Comparison of ENCODE assay signal across 19 cellular contexts in genomic region chr1:78472851-78473496, GRCh38. TPM values are rescaled to one million over a fixed set of nuclear protein-coding genes. Genes with fewer than 3 reads are reported as not detected.
DNase-seq lines count a peak whose midpoint lies in the region; ATAC-seq and TF ChIP-seq lines count a peak whose summit lies in the region.
"Had no signal": no experiment of that assay in that cellular context is flagged by ENCODE, and none has a peak within 500 bp of the region (broad histone marks: within the 10 kb centered on the region; RNA-seq: fewer than 3 reads in every experiment).

No MANE protein-coding gene starts in this region.

- H3K27ac ChIP-seq in ACC112 (ENCODE audit: low read depth, low read length) (peak overlapping the region; percentile 86), RWPE2 (ENCODE audit: poor library complexity, severe bottlenecking) (no peak overlapping the region), mesenchymal stem cell (ENCODE audit: low read length, poor library complexity, severe bottlenecking) (no peak overlapping the region), thyroid gland (no peak overlapping the region), transverse colon (no peak overlapping the region)
- H3K27ac ChIP-seq: A549 had no signal

- peak overlapping the region; percentile 32 for H3K9ac ChIP-seq in mesenchymal stem cell (ENCODE audit: low read length)

- 78% methylated on average over 2 of the region's 2 CpGs for WGBS in mesenchymal stem cell
- WGBS in thyroid gland, 2 donors, result 96 to 99% methylated on average over 2 of the region's 2 CpGs
- WGBS in transverse colon (ENCODE audit: low coverage in 1 of 2), 2 donors, result 67 to 70% methylated on average over 2 of the region's 2 CpGs

- intact Hi-C loops in thyroid gland (cut with DNase I), result no loop called here
- intact Hi-C loops in transverse colon (cut with DNase I; ENCODE audit: low total_unique reads), result no loop called here

- H3K14ac ChIP-seq in mesenchymal stem cell (ENCODE audit: low read length in 2 of 2), result no peak overlapping the region

- no peak overlapping the region for H3K23ac ChIP-seq in mesenchymal stem cell (ENCODE audit: low read length in 2 of 2)

- H2AFZ ChIP-seq in ACC112 (ENCODE audit: low read length, unreplicated experiment), result no peak overlapping the region
- no peak overlapping the region for H2AFZ ChIP-seq in mesenchymal stem cell (ENCODE audit: low read depth, low read length)

- H3K4me1 ChIP-seq in ACC112 (ENCODE audit: control insufficient read depth, insufficient read depth, low read length, unreplicated experiment) (peaks cover 34% of the 10 kb centered on the region), RWPE2 (ENCODE audit: insufficient read depth, poor library complexity, severe bottlenecking) (peaks cover 4% of the 10 kb centered on the region), mesenchymal stem cell (ENCODE audit: control insufficient read depth, insufficient read depth, low read depth, low read length) (no peaks in the 10 kb centered on the region), thyroid gland (no peaks in the 10 kb centered on the region), transverse colon (no peaks in the 10 kb centered on the region)
- H3K4me1 ChIP-seq: A549 had no signal

- no peaks in the 10 kb centered on the region for H3K27me3 ChIP-seq in ACC112 (ENCODE audit: insufficient read depth, low read length)
- H3K27me3 ChIP-seq in RWPE2 (ENCODE audit: insufficient read depth, poor library complexity, severe bottlenecking), result no peaks in the 10 kb centered on the region
- H3K27me3 ChIP-seq in mesenchymal stem cell (ENCODE audit: control insufficient read depth in 1 of 2, insufficient read depth in 1 of 2, low read length in 2 of 2), result no peaks in the 10 kb centered on the region
- H3K27me3 ChIP-seq in thyroid gland, result no peaks in the 10 kb centered on the region
- no peaks in the 10 kb centered on the region for H3K27me3 ChIP-seq in transverse colon

- no peak overlapping the region for H2BK12ac ChIP-seq in mesenchymal stem cell (ENCODE audit: low read length in 2 of 2)

- in situ Hi-C loops in transverse colon (cut with MboI; ENCODE audit: low pct_ligation_motif_present in 1 of 4, low pct_unique_long_range_greater_than_20kb in 1 of 4, low sequenced_read_pairs in 3 of 4), result no loop called here

- no peak overlapping the region for H3K18ac ChIP-seq in mesenchymal stem cell (ENCODE audit: low read depth in 1 of 2, low read length in 2 of 2)

- H3K4ac ChIP-seq in mesenchymal stem cell (ENCODE audit: low read depth in 1 of 2, low read length in 2 of 2), result no peak overlapping the region

- no peaks in the 10 kb centered on the region for H3K9me3 ChIP-seq in RWPE2 (ENCODE audit: severe bottlenecking)
- no peaks in the 10 kb centered on the region for H3K9me3 ChIP-seq in mesenchymal stem cell (ENCODE audit: control insufficient read depth, low read length)
- no peaks in the 10 kb centered on the region for H3K9me3 ChIP-seq in thyroid gland
- no peaks in the 10 kb centered on the region for H3K9me3 ChIP-seq in transverse colon
- H3K9me3 ChIP-seq: A549 had no signal

- no peak overlapping the region for H4K8ac ChIP-seq in mesenchymal stem cell (ENCODE audit: low read length)

- DNase-seq in LHCN-M2 (ENCODE audit: low read depth) (peak; percentile 42), RWPE2 (ENCODE audit: low spot score) (no peak), mesenchymal stem cell (no peak), thyroid gland (no peak), NCI-H2107 (lab: John Stamatoyannopoulos, UW) (no peak), transverse colon (no peak)
- DNase-seq: CD4-positive, alpha-beta T cell; COR-L47; DMS79; Kasumi-1; NCI-H1092 treated with DMSO at 0.1 percent for 48 hours; NCI-H1436 treated with DMSO at 0.1 percent for 48 hours; NCI-H2029; NCI-H226; NCI-H524 treated with DMSO at 0.1 percent for 48 hours; NCI-H82; SHP77 had no signal

- H2BK5ac ChIP-seq in mesenchymal stem cell (ENCODE audit: low read depth, low read length, poor library complexity, severe bottlenecking), result no peak overlapping the region

- no peaks in the 10 kb centered on the region for H3K79me1 ChIP-seq in mesenchymal stem cell (replicated peaks; ENCODE audit: low read length, poor library complexity, severe bottlenecking)

- H2BK120ac ChIP-seq in mesenchymal stem cell (ENCODE audit: low read depth, low read length), result no peak overlapping the region

- H3K36me3 ChIP-seq in ACC112 (ENCODE audit: insufficient read depth, low read length) (no peaks in the 10 kb centered on the region), RWPE2 (ENCODE audit: low read depth) (no peaks in the 10 kb centered on the region), mesenchymal stem cell (ENCODE audit: control insufficient read depth in 1 of 2, insufficient read depth in 2 of 2, low read depth in 1 of 2, low read length in 2 of 2) (no peaks in the 10 kb centered on the region), thyroid gland (no peaks in the 10 kb centered on the region), transverse colon (no peaks in the 10 kb centered on the region)

- no peak for TF ChIP-seq EP300 in transverse colon (IDR thresholded peaks at IDR 0.05; ENCODE audit: low read depth)

- no peak overlapping the region for H3K4me3 ChIP-seq in ACC112 (ENCODE audit: low read depth, low read length)
- H3K4me3 ChIP-seq in RWPE2 (ENCODE audit: severe bottlenecking), result no peak overlapping the region
- no peak overlapping the region for H3K4me3 ChIP-seq in mesenchymal stem cell (ENCODE audit: insufficient read depth in 1 of 2, low read depth in 1 of 2, low read length in 2 of 2)
- no peak overlapping the region for H3K4me3 ChIP-seq in thyroid gland (replicated peaks in 1 of 3)
- H3K4me3 ChIP-seq in transverse colon, result no peak overlapping the region
- H3K4me3 ChIP-seq: A549 had no signal

- no peak overlapping the region for H3K4me2 ChIP-seq in mesenchymal stem cell (ENCODE audit: low read length, poor library complexity, severe bottlenecking)
- H3K4me2 ChIP-seq: A549 had no signal

- TF ChIP-seq CTCF in RWPE2 (IDR thresholded peaks at IDR 0.05; ENCODE audit: poor library complexity, severe bottlenecking), result no peak
- no peak for TF ChIP-seq CTCF in thyroid gland (IDR thresholded peaks at IDR 0.05)
- no peak for TF ChIP-seq CTCF in transverse colon (IDR thresholded peaks at IDR 0.05)

- no peak overlapping the region for H4K91ac ChIP-seq in mesenchymal stem cell (ENCODE audit: low read length)

- ATAC-seq in RWPE2 (ENCODE audit: low read depth), result peak; percentile 58
- ATAC-seq: A549 had no signal

- no peak overlapping the region for H2AK5ac ChIP-seq in mesenchymal stem cell (ENCODE audit: low read length, severe bottlenecking)

- no peak overlapping the region for H2BK15ac ChIP-seq in mesenchymal stem cell (ENCODE audit: low read depth, poor library complexity, severe bottlenecking)

- TF ChIP-seq POLR2A in thyroid gland (IDR thresholded peaks at IDR 0.05) (no peak), transverse colon (IDR thresholded peaks at IDR 0.05) (no peak)

- H3K79me2 ChIP-seq in ACC112 (ENCODE audit: control insufficient read depth, insufficient read depth, low read length, unreplicated experiment), result no peaks in the 10 kb centered on the region

RNA-seq across cellular contexts. Expression of gene PTGFR, which starts 17.8 kb away (rescaled TPM):
- total RNA-seq in LHCN-M2 (2014; rRNA removed) (26.5 and 32.8 TPM in 2 replicates), thyroid gland (1 to 10 TPM in 2 of 4 donors, under 1 TPM in 2; 0.67 to 1.9 (median 1.2) TPM), transverse colon (1 to 10 TPM in 2 of 4 donors, under 1 TPM in 2; 0.40 to 4.1 (median 0.97) TPM)
- polyA plus RNA-seq in LHCN-M2 (2012), result 1.3 TPM
- polyA plus RNA-seq in mesenchymal stem cell (2013, experiment 1 of 2), result 0.12 TPM
- 0.18 TPM for polyA plus RNA-seq in mesenchymal stem cell (2013, experiment 2 of 2)
- total RNA-seq: CD4-positive, alpha-beta T cell had no signal
- polyA plus RNA-seq: A549 had no signal
